In the genomic region with DNA sequence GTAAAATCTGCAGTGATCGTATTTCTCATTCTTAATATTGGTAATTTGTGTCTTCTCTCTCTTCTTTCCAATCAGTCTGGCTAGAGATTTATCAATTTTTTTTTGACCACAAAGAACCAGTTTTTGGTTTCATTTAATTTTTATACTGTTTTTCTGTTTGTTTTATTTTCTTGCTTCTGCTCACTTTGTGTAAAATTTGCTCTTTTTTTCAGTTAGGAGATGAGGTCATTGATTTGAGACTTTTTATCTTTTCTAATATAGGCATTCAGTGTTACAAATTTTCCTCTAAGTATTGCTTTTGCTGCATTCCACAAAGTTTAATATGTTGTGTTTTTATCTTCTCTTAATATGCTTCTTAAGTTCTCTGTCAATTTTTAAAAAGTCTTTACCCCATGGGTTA, we compare ENCODE assay signal across 23 cellular contexts.
"Had no signal": no experiment of that assay in that cellular context is flagged by ENCODE, and none has a peak within 500 bp of the region (broad histone marks: within the 10 kb centered on the region; RNA-seq: fewer than 3 reads in every experiment).

No MANE protein-coding gene starts in this region.

- DNase-seq: dermis blood vessel endothelial cell; dorsolateral prefrontal cortex; effector CD4-positive, alpha-beta T cell; effector memory CD4-positive, alpha-beta T cell; foreskin keratinocyte; heart left ventricle; hypothalamus; immature natural killer cell; islet precursor cell; left cardiac atrium; left lung; left ventricle myocardium superior; lower lobe of right lung; mesenchymal stem cell; mucosa of descending colon had no signal

- H3K4me1 Mint-ChIP-seq: immature natural killer cell had no signal

- H3K9me3 Mint-ChIP-seq: immature natural killer cell had no signal

- H3K4me2 ChIP-seq: hepatocyte had no signal

- H3K36me3 ChIP-seq: esophagus muscularis mucosa, gastroesophageal sphincter, heart left ventricle, left lung, lower lobe of right lung had no signal

- H3K79me2 ChIP-seq: hepatocyte had no signal

- H3K27me3 ChIP-seq: dorsolateral prefrontal cortex, esophagus muscularis mucosa, foreskin keratinocyte, gastroesophageal sphincter, heart left ventricle, hepatocyte, left lung had no signal

- H3K27ac ChIP-seq: coronary artery, dorsolateral prefrontal cortex, esophagus muscularis mucosa, foreskin keratinocyte, gastroesophageal sphincter, heart left ventricle, hepatocyte, left lung, lower lobe of right lung had no signal

- H3K9me3 ChIP-seq: esophagus muscularis mucosa, gastroesophageal sphincter, heart left ventricle, left lung, lower lobe of right lung, mucosa of descending colon had no signal

- FAIRE-seq: colon, endothelial cell of umbilical vein, frontal cortex had no signal

- H2AFZ ChIP-seq: hepatocyte had no signal

- H3K36me3 Mint-ChIP-seq: immature natural killer cell had no signal

- H3K27ac Mint-ChIP-seq: immature natural killer cell, mesothelial cell of epicardium had no signal

- H3K4me3 ChIP-seq: coronary artery, dorsolateral prefrontal cortex, esophagus muscularis mucosa, gastroesophageal sphincter, heart left ventricle, hepatocyte, left lung, lower lobe of right lung, mucosa of descending colon had no signal

- ATAC-seq: foreskin keratinocyte, gastroesophageal sphincter, heart left ventricle, left cardiac atrium, left lung, left ventricle myocardium superior, lower lobe of right lung had no signal

- H3K4me3 Mint-ChIP-seq: immature natural killer cell, mesothelial cell of epicardium had no signal
